Comparison of ENCODE assay signal across 1 cellular context in the genomic region with DNA sequence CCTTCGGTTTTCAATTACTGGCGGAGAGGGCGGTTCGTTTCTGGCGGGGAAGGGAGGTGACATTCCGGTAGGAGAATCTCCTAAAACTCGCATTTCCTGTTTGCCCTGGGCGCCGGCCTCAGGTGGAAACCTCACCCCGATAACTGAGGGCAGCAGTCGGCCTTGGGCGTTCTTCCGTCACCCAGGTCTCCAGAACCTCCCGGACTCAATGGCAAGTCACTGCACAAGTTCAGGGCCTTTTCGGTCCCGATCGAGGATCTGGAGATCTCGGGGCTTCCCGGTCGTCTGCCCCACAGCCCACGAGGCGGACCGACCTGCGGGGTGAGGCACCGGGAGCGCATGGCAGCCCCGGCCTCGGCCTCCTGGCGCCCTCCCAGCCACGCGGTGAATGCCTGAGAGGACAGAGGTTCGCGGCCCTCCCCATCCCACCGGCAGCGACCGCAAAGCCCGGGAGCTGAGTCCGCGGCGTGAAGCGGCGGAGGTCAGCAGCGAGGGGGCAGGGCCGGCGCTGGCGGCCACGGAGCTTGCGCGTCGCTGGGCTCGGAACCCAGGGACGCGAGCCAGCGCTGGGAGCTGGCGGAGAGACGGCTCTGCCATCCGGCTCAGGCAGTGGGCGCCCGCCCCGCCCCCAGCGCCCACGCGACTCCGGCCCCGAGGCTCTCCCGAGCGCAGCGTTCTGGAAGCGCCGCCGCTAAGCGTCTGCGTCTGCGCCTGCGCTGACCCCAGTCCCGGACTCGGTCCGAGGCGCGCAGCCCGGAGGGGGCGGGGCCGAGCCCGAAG.
A peak's percentile ranks its signal among the peaks of the same experiment; 100 is the strongest.
TF ChIP-seq lines count a peak whose summit lies in the region.

No MANE protein-coding gene starts in this region.

TF ChIP-seq in HepG2, 621 proteins besides CTCF, POLR2A, EP300 and RAD21 (continued from another document and continues in another):
- TF ChIP-seq SAP130 (CRISPR knock-in tag; IDR thresholded peaks at IDR 0.05; ENCODE audit: low read depth) (no peak; the same call in 1 of the 2 replicates), ZFAT (CRISPR knock-in tag; conservative IDR thresholded peaks at IDR 0.05) (peak; percentile 73; the same call in 1 of the 2 replicates), ZFP90 (CRISPR knock-in tag; IDR thresholded peaks at IDR 0.05; ENCODE audit: borderline replicate concordance) (no peak; the same call in 1 of the 2 replicates), SP1 (IDR thresholded peaks at IDR 0.05) (no peak), SP1 (CRISPR knock-in tag; IDR thresholded peaks at IDR 0.05) (0 out of 2 replicates have a peak, but pooled peaks have one; percentile 49), SMAD9 (CRISPR knock-in tag; IDR thresholded peaks at IDR 0.05) (0 out of 2 replicates have a peak, but pooled peaks have one; percentile 45), SSRP1 (CRISPR knock-in tag; IDR thresholded peaks at IDR 0.05) (no peak), KLF12 (CRISPR knock-in tag; IDR thresholded peaks at IDR 0.05; ENCODE audit: borderline replicate concordance) (no peak), ZNF383 (CRISPR knock-in tag; IDR thresholded peaks at IDR 0.05; ENCODE audit: borderline replicate concordance) (no peak), KDM5B (CRISPR knock-in tag; IDR thresholded peaks at IDR 0.05; ENCODE audit: borderline replicate concordance) (peak; percentile 96; the same call in 1 of the 2 replicates), MYNN (CRISPR knock-in tag; IDR thresholded peaks at IDR 0.05; ENCODE audit: low read depth) (no peak), PRDM4 (CRISPR knock-in tag; IDR thresholded peaks at IDR 0.05; ENCODE audit: borderline replicate concordance) (no peak; the same call in 1 of the 2 replicates), ZNF530 (CRISPR knock-in tag; IDR thresholded peaks at IDR 0.05; ENCODE audit: low read depth) (0 out of 2 replicates have a peak, but pooled peaks have one; percentile 46), SRSF4 (IDR thresholded peaks at IDR 0.05; ENCODE audit: low read depth, low read length, poor library complexity, severe bottlenecking) (no peak), HOMEZ (CRISPR knock-in tag; IDR thresholded peaks at IDR 0.05; ENCODE audit: low read depth) (no peak), ZGPAT (CRISPR knock-in tag; IDR thresholded peaks at IDR 0.05) (peak; percentile 88), ZSCAN21 (CRISPR knock-in tag; IDR thresholded peaks at IDR 0.05; ENCODE audit: borderline replicate concordance) (peak; percentile 88), KDM1A (CRISPR knock-in tag; IDR thresholded peaks at IDR 0.05) (no peak), FOSL2 (CRISPR knock-in tag; IDR thresholded peaks at IDR 0.05) (0 out of 2 replicates have a peak, but pooled peaks have one; percentile 10), ZEB1 (IDR thresholded peaks at IDR 0.05; ENCODE audit: insufficient replicate concordance, low read depth) (no peak), KDM4B (CRISPR knock-in tag; IDR thresholded peaks at IDR 0.05) (no peak), ZNF572 (CRISPR knock-in tag; IDR thresholded peaks at IDR 0.05) (peak; percentile 86; the same call in 1 of the 2 replicates), JARID2 (CRISPR knock-in tag; IDR thresholded peaks at IDR 0.05; ENCODE audit: insufficient replicate concordance) (peak; percentile 37), ZNF282 (IDR thresholded peaks at IDR 0.05; ENCODE audit: partially characterized antibody) (no peak), ZNF850 (CRISPR knock-in tag; conservative IDR thresholded peaks at IDR 0.05) (no peak), CREB1 (IDR thresholded peaks at IDR 0.05) (no peak), CREB1 (CRISPR knock-in tag; IDR thresholded peaks at IDR 0.05) (no peak), ZNF180 (CRISPR knock-in tag; IDR thresholded peaks at IDR 0.05; ENCODE audit: borderline replicate concordance, low read depth) (no peak), ATF4 (CRISPR knock-in tag; IDR thresholded peaks at IDR 0.05) (no peak), JUN (CRISPR knock-in tag; IDR thresholded peaks at IDR 0.05) (no peak), RBM22 (optimal IDR thresholded peaks at IDR 0.05; ENCODE audit: low read length) (no peak), ZBTB34 (CRISPR knock-in tag; IDR thresholded peaks at IDR 0.05) (peak; percentile 65; the same call in 1 of the 2 replicates), SNAPC5 (CRISPR knock-in tag; IDR thresholded peaks at IDR 0.05; ENCODE audit: borderline replicate concordance) (peak; percentile 89; the same call in 1 of the 2 replicates), TARDBP (CRISPR knock-in tag; IDR thresholded peaks at IDR 0.05) (peak; percentile 50; the same call in 1 of the 2 replicates), SRF (IDR thresholded peaks at IDR 0.05; ENCODE audit: low read depth, low read length) (no peak), RBM39 (IDR thresholded peaks at IDR 0.05; ENCODE audit: low read depth, low read length, poor library complexity, severe bottlenecking) (peak; percentile 38), ZMYM4 (CRISPR knock-in tag; IDR thresholded peaks at IDR 0.05) (no peak; the same call in 1 of the 2 replicates), HMGA1 (CRISPR knock-in tag; conservative IDR thresholded peaks at IDR 0.05) (no peak), RCOR2 (CRISPR knock-in tag; IDR thresholded peaks at IDR 0.05) (no peak), SMC3 (IDR thresholded peaks at IDR 0.05; ENCODE audit: low read length) (no peak), ZBTB10 (CRISPR knock-in tag; IDR thresholded peaks at IDR 0.05; ENCODE audit: borderline replicate concordance) (0 out of 2 replicates have a peak, but pooled peaks have one; percentile 17)
- TF ChIP-seq, protein P1, sequence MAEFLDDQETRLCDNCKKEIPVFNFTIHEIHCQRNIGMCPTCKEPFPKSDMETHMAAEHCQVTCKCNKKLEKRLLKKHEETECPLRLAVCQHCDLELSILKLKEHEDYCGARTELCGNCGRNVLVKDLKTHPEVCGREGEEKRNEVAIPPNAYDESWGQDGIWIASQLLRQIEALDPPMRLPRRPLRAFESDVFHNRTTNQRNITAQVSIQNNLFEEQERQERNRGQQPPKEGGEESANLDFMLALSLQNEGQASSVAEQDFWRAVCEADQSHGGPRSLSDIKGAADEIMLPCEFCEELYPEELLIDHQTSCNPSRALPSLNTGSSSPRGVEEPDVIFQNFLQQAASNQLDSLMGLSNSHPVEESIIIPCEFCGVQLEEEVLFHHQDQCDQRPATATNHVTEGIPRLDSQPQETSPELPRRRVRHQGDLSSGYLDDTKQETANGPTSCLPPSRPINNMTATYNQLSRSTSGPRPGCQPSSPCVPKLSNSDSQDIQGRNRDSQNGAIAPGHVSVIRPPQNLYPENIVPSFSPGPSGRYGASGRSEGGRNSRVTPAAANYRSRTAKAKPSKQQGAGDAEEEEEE (CRISPR knock-in tag; IDR thresholded peaks at IDR 0.05; ENCODE audit: borderline replicate concordance) = no peak
- TF ChIP-seq, protein P2, sequence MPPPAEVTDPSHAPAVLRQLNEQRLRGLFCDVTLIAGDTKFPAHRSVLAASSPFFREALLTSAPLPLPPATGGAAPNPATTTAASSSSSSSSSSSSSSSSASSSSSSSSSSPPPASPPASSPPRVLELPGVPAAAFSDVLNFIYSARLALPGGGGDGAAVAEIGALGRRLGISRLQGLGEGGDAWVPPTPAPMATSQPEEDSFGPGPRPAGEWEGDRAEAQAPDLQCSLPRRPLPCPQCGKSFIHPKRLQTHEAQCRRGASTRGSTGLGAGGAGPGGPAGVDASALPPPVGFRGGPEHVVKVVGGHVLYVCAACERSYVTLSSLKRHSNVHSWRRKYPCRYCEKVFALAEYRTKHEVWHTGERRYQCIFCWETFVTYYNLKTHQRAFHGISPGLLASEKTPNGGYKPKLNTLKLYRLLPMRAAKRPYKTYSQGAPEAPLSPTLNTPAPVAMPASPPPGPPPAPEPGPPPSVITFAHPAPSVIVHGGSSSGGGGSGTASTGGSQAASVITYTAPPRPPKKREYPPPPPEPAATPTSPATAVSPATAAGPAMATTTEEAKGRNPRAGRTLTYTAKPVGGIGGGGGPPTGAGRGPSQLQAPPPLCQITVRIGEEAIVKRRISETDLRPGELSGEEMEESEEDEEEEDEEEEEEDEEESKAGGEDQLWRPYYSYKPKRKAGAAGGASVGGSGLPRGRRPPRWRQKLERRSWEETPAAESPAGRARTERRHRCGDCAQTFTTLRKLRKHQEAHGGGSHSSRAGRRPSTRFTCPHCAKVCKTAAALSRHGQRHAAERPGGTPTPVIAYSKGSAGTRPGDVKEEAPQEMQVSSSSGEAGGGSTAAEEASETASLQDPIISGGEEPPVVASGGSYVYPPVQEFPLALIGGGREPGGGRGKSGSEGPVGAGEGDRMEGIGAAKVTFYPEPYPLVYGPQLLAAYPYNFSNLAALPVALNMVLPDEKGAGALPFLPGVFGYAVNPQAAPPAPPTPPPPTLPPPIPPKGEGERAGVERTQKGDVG (CRISPR knock-in tag; IDR thresholded peaks at IDR 0.05; ENCODE audit: borderline replicate concordance) = no peak
- TF ChIP-seq, protein P3, sequence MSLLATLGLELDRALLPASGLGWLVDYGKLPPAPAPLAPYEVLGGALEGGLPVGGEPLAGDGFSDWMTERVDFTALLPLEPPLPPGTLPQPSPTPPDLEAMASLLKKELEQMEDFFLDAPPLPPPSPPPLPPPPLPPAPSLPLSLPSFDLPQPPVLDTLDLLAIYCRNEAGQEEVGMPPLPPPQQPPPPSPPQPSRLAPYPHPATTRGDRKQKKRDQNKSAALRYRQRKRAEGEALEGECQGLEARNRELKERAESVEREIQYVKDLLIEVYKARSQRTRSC (CRISPR knock-in tag; IDR thresholded peaks at IDR 0.05; ENCODE audit: low read depth) = 0 out of 2 replicates have a peak, but pooled peaks have one; percentile 62
